16 cellular contexts compared by ENCODE assay signal in the genomic region with DNA sequence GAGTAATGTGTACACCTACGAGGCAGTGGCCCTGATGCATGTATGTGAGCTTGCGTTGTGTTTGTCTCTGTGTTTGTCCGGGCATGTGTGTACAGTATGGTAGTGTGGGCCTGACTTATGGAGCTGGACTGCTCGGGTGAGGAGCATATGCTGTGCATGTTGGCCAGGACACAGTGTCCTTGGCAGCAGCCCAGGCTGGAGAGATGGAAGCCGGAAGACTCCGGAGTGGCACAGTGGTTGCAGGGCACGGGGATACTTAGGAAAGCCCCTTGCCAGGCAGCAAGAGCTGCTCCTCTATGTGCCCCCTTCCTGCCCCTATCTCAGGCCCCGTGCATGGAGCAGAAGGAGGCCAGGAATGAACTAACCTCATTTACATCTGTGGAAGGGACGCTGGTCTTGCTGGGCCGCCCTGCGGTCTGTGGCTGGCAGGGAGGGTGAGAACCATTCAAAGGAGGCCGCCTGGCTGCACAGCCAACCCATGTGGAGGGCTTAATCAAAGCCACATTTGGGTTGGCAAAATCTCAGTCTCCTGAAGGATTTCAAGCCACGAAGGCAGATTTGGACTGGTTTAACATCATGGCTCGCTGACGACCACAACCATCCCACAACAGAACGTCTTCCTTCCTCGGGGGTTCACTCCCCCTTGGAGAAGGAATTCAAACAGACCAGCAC. TPM values are rescaled to one million over a fixed set of nuclear protein-coding genes. Genes with fewer than 3 reads are reported as not detected.
DNase-seq lines count a peak whose midpoint lies in the region; ATAC-seq and TF ChIP-seq lines count a peak whose summit lies in the region.
"Had no signal": no experiment of that assay in that cellular context is flagged by ENCODE, and none has a peak within 500 bp of the region (broad histone marks: within the 10 kb centered on the region; RNA-seq: fewer than 3 reads in every experiment).

No MANE protein-coding gene starts in this region.

- no peaks in the 10 kb centered on the region for H4K20me1 ChIP-seq in GM23248 (ENCODE audit: insufficient read depth)

- H3K79me2 ChIP-seq in GM23248 (ENCODE audit: insufficient read depth), result no peaks in the 10 kb centered on the region

- peak; percentile 78 for DNase-seq in GM23248
- peak; percentile 69 to 92 (median 75) for DNase-seq in dorsolateral prefrontal cortex
- DNase-seq in left lung, result no peak
- DNase-seq in stromal cell of bone marrow (ENCODE audit: low read depth), result peak; percentile 13
- DNase-seq in SIG-M5 (lab: John Stamatoyannopoulos, UW), result no peak
- no peak for DNase-seq in NCI-H1105 treated with DMSO at 0.1 percent for 48 hours (lab: John Stamatoyannopoulos, UW)
- DNase-seq: activated CD4-positive, alpha-beta T cell treated with anti-CD3 and anti-CD28 coated beads, Interleukin-2, amount 50 U/mL, for 48 hours; activated effector memory CD4-positive, alpha-beta T cell treated with anti-CD3 and anti-CD28 coated beads, Interleukin-2, amount 50 U/mL, for 16 hours; CD4-positive, CD25-positive, alpha-beta regulatory T cell; pancreas; stimulated activated CD4-positive, alpha-beta T cell treated with anti-CD3 and anti-CD28 coated beads, Interleukin-4, amount 100 ng/mL, for 1 hour; stimulated activated naive CD4-positive, alpha-beta T cell had no signal

- WGBS in GM23248 (ENCODE audit: low coverage in 1 of 2, low lambda C conversion rate in 2 of 2, missing lambda C conversion rate in 2 of 2), 2 experiments, result 19 to 23% methylated on average over 17 of the region's 17 CpGs

- ATAC-seq in left lung, result peak; percentile 44
- ATAC-seq in HG02884 (IDR thresholded peaks at IDR 0.05; ENCODE audit: unreplicated experiment), result no peak
- no peak for ATAC-seq in HG02870 (IDR thresholded peaks at IDR 0.05; ENCODE audit: unreplicated experiment)

- H3K4me2 ChIP-seq in GM23248 (ENCODE audit: unreplicated experiment), result no peak overlapping the region

- H3K9ac ChIP-seq in GM23248, result no peak overlapping the region

- TF ChIP-seq CTCF in dorsolateral prefrontal cortex (IDR thresholded peaks at IDR 0.05 in 54 of 56, conservative IDR thresholded peaks at IDR 0.05 in 2 of 56; ENCODE audit: low read depth in 1 of 56, partially characterized antibody in 56 of 56) (peak in 3 of 56 donors; percentile 9 to 21 (median 15)), left lung (IDR thresholded peaks at IDR 0.05) (no peak)

- H3K36me3 ChIP-seq in GM23248 (ENCODE audit: low read depth) (0 out of 2 replicates have a peak, but pooled peaks cover 5% of the 10 kb centered on the region), left lung (peaks cover 0 to 90% of the 10 kb centered on the region in 2 donors)
- H3K36me3 ChIP-seq: pancreas had no signal

- in situ Hi-C loops in GM23248 (cut with MboI), result no loop called here

- H3K27me3 ChIP-seq in GM23248 (replicated peaks; ENCODE audit: insufficient read depth) (no peaks in the 10 kb centered on the region), dorsolateral prefrontal cortex (no peaks in the 10 kb centered on the region), left lung (peaks cover 0 to 15% of the 10 kb centered on the region in 2 donors)
- H3K27me3 ChIP-seq: pancreas had no signal

- no peaks in the 10 kb centered on the region for H3K9me3 ChIP-seq in GM23248 (ENCODE audit: low read depth)
- peaks cover 0 to 13% of the 10 kb centered on the region in 2 donors for H3K9me3 ChIP-seq in left lung
- H3K9me3 ChIP-seq: pancreas had no signal

- H3K4me1 ChIP-seq in GM23248 (ENCODE audit: insufficient read depth) (0 out of 2 replicates have a peak, but pooled peaks cover 3% of the 10 kb centered on the region), left lung (peaks cover 0 to 4% of the 10 kb centered on the region in 2 donors)
- H3K4me1 ChIP-seq: pancreas had no signal

- H2AFZ ChIP-seq in GM23248, result no peak overlapping the region

- H3K4me3 ChIP-seq in GM23248 (no peak overlapping the region), dorsolateral prefrontal cortex (peak overlapping the region in 1 of 59 donors; percentile 5), left lung (no peak overlapping the region)
- H3K4me3 ChIP-seq: coronary artery, pancreas had no signal

- no peak overlapping the region for H3K27ac ChIP-seq in GM23248
- peak overlapping the region in 56 of 59 donors; percentile 18 to 94 (median 72) for H3K27ac ChIP-seq in dorsolateral prefrontal cortex
- no peak overlapping the region for H3K27ac ChIP-seq in left lung
- H3K27ac ChIP-seq: coronary artery, pancreas had no signal

- intact Hi-C loops in dorsolateral prefrontal cortex (cut with DNase I) (loop anchor here in 1 of 2 donors (5.0 kb wide), 1 partner anchor 95 kb away; no protein-coding TSS in a partner anchor), left lung (cut with DNase I) (no loop called here)

- 0 out of 2 replicates have a peak, but pooled peaks cover 5% of the 10 kb centered on the region for H3F3A ChIP-seq in GM23248 (ENCODE audit: insufficient read depth)

- no peaks in the 10 kb centered on the region for H3K9me2 ChIP-seq in GM23248 (ENCODE audit: insufficient read depth)

RNA-seq across cellular contexts. Expression of a gene that starts 32.2 kb away (rescaled TPM):
- not detected in 2 replicates for total RNA-seq in GM23248 (2014; rRNA removed; shearing (Covaris generic))
- polyA plus RNA-seq in GM23248 (2016; fragmentation: Nextera tagmentation; extraction: Ambion mirVana), result not detected in 2 replicates
- total RNA-seq in dorsolateral prefrontal cortex, result 1 to 10 TPM in 102 of 120 experiments, under 1 TPM in 18; 0.18 to 9.5 (median 2.6) TPM
- under 1 TPM; 0.47 to 0.50 TPM for total RNA-seq in left lung
- total RNA-seq: CD4-positive, CD25-positive, alpha-beta regulatory T cell; LHCN-M2; pancreas had no signal
- polyA plus RNA-seq: CD4-positive, CD25-positive, alpha-beta regulatory T cell had no signal

Comparison
In these comparisons a context has a peak if more than half of its experiments do, and no peak if none do; other contexts are left out.
1. DNase-seq: peak in GM23248 (single experiment), dorsolateral prefrontal cortex (10 of 10) and stromal cell of bone marrow (single experiment); none in left lung (0 of 2), SIG-M5 (single experiment) and NCI-H1105 treated with DMSO at 0.1 percent for 48 hours (single experiment).
2. H3K27ac ChIP-seq: peak in dorsolateral prefrontal cortex (56 of 59); none in GM23248 (single experiment) and left lung (0 of 2).